ENCODE assay signal across 21 cellular contexts in the genomic region with DNA sequence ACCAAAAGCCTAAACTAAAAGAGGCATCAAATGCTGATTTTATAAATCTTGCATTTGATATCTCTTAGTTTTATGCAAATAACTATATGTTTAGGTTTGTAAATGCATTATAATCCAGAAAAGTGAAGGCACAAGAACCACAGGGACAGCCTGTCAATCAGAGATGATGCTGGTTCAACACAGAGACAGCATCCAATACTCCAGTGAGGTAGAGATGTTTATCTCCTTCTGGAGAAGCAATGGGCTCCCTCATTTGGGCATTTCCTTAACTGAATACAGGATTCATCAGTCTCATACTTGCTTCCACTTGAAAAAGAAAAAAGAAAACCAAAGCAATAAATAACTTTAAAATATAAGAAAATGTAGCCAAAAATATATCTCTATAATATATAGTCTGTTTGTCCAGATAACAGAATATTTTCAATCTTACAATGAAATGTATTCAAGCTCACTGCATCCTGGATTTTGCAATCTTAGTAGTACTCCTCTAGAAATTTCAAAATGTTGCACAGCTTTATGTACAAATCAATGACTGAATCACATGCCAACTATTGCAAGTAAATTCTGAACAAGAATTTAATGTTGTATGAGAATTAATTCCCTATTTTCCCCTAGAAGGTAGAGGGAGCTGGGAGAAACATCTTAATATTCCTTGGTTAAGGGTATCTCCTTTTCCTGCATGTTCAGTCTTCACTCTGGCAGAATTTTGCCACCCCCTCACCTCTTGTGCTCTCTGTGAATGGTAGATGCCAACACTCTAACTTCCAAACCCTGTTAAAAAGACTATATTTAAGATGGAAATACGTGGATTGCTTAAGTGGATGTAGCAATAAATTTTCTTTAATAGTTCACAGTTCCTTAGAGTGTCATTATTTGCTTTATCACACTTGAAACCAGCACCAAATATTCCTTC.
DNase-seq lines count a peak whose midpoint lies in the region; ATAC-seq and TF ChIP-seq lines count a peak whose summit lies in the region.
"Had no signal": no experiment of that assay in that cellular context is flagged by ENCODE, and none has a peak within 500 bp of the region (broad histone marks: within the 10 kb centered on the region; RNA-seq: fewer than 3 reads in every experiment).

No MANE protein-coding gene starts in this region.

- H2AFZ ChIP-seq in neural cell (ENCODE audit: low read depth, low read length), result no peak overlapping the region
- H2AFZ ChIP-seq: PC-9 had no signal

- DNase-seq in AG10803 (ENCODE audit: low read depth), result peak; percentile 53
- peak; percentile 81 for DNase-seq in SK-N-DZ (ENCODE audit: low spot score)
- peak; percentile 41 for DNase-seq in fibroblast of peridontal ligament (ENCODE audit: extremely low read depth)
- DNase-seq in NCI-H187 (lab: John Stamatoyannopoulos, UW), result no peak
- no peak for DNase-seq in Right ventricle myocardium superior
- DNase-seq in SIG-M5 (lab: John Stamatoyannopoulos, UW), result no peak
- no peak for DNase-seq in substantia nigra (lab: John Stamatoyannopoulos, UW)
- DNase-seq: CD4-positive, CD25-positive, alpha-beta regulatory T cell; DMS153; DND-41; H7; KBM-7; MG63; NCI-H2029 treated with DMSO at 0.1 percent for 48 hours; NCI-H2227 treated with DMSO at 0.1 percent for 48 hours; NCI-H526 treated with DMSO at 0.1 percent for 48 hours; PC-9; SHP77 had no signal

- H3K9me2 ChIP-seq in neural cell (ENCODE audit: insufficient read depth, low read length), result no peaks in the 10 kb centered on the region

- TF ChIP-seq CTCF in AG10803 (conservative IDR thresholded peaks at IDR 0.05; ENCODE audit: low read length), result no peak
- TF ChIP-seq CTCF in neural cell (IDR thresholded peaks at IDR 0.05; ENCODE audit: poor library complexity, severe bottlenecking), result no peak

- H3K9ac ChIP-seq in neural cell (ENCODE audit: low read length), result no peak overlapping the region
- H3K9ac ChIP-seq: BLaER1 had no signal

- no peak overlapping the region for H3K4me3 ChIP-seq in AG10803 (ENCODE audit: low read length)
- H3K4me3 ChIP-seq in neural cell (ENCODE audit: low read length), result no peak overlapping the region
- H3K4me3 ChIP-seq: BLaER1, MG63, PC-9, SK-N-MC had no signal

- no peaks in the 10 kb centered on the region for H3K79me2 ChIP-seq in neural cell (replicated peaks; ENCODE audit: insufficient read depth, low read length)

- H4K20me1 ChIP-seq in neural cell (ENCODE audit: insufficient read depth), result no peaks in the 10 kb centered on the region
- H4K20me1 ChIP-seq: BLaER1 had no signal

- H3K27me3 ChIP-seq in neural cell (ENCODE audit: insufficient read depth, low read depth, low read length), result no peaks in the 10 kb centered on the region
- H3K27me3 ChIP-seq: BLaER1, MG63 had no signal

- intact Hi-C loops in Right ventricle myocardium superior (cut with DNase I), result no loop called here

- no peak overlapping the region for H3K4me2 ChIP-seq in neural cell (ENCODE audit: low read length)
- H3K4me2 ChIP-seq: BLaER1, PC-9 had no signal

- H3K36me3 ChIP-seq in neural cell (ENCODE audit: insufficient read depth, low read length), result no peaks in the 10 kb centered on the region
- H3K36me3 ChIP-seq: BLaER1, MG63 had no signal

- no peaks in the 10 kb centered on the region for H3F3A ChIP-seq in neural cell (ENCODE audit: insufficient read depth, low read length, poor library complexity, severe bottlenecking)

- TF ChIP-seq EP300 in neural cell (conservative IDR thresholded peaks at IDR 0.05; ENCODE audit: poor library complexity, severe bottlenecking), result no peak

- ATAC-seq in Right ventricle myocardium superior (ENCODE audit: poor library complexity), result no peak

- H3K9me3 ChIP-seq in neural cell (ENCODE audit: low read length), result no peaks in the 10 kb centered on the region
- H3K9me3 ChIP-seq: BLaER1, MG63 had no signal

- H3K27ac ChIP-seq in neural cell (ENCODE audit: low read length) (no peak overlapping the region), substantia nigra (ENCODE audit: low read depth, low read length, poor library complexity, severe bottlenecking) (no peak overlapping the region)
- H3K27ac ChIP-seq: BLaER1, PC-9, SK-N-MC had no signal

- no peak for TF ChIP-seq RAD21 in neural cell (conservative IDR thresholded peaks at IDR 0.05)

TF ChIP-seq in neural cell, 6 proteins besides CTCF, POLR2A, EP300 and RAD21:
- TF ChIP-seq POLR2AphosphoS5 (IDR thresholded peaks at IDR 0.05) (peak; percentile 22), TAF1 (IDR thresholded peaks at IDR 0.05; ENCODE audit: low read depth) (no peak)

Comparison
In these comparisons a context has a peak if more than half of its experiments do, and no peak if none do; other contexts are left out.
1. DNase-seq: peak in AG10803 (single experiment), SK-N-DZ (single experiment) and fibroblast of peridontal ligament (single experiment); none in NCI-H187 (0 of 2), Right ventricle myocardium superior (single experiment), SIG-M5 (single experiment) and substantia nigra (0 of 49).